Comparison of ENCODE assay signal across 1 cellular context in the genomic region with DNA sequence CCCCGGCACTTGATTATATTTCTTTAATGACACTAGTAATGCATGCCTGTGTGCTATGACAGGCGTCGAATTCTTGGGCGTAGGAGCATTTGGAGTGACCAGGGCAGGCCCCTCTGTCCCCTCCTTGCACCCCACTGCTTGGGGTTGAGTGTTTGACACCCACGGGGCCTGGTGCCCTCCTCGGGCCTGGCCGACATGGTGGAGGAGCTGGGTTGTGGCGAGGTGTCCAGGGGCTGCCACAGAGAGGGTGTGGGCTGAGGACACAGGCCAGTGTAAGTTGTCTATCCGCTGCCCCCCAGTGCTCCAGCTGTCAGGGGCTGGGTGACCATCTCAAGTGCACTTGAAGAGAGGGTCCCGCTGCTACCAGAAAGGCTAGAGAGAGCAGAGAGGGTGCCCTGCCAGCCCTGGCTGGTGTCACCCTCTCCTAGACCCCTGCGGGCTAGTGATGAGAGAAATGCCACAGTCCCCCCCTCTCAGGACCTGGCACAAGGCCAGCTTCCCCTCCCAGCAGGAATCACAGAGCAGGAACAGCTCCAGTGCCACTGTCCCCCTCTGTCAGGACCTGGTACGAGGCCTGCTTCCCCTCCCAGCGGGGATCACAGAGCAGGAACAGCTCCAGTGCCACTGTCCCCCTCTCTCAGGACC.
TF ChIP-seq lines count a peak whose summit lies in the region.

No MANE protein-coding gene starts in this region.

TF ChIP-seq in GM12878, 131 proteins besides CTCF, POLR2A, EP300 and RAD21:
- TF ChIP-seq ZNF622 (IDR thresholded peaks at IDR 0.05) (no peak), TARDBP (IDR thresholded peaks at IDR 0.05; ENCODE audit: borderline replicate concordance) (no peak), POU2F2 (IDR thresholded peaks at IDR 0.05; ENCODE audit: borderline replicate concordance, low read depth, low read length) (no peak), TBL1XR1 (IDR thresholded peaks at IDR 0.05; ENCODE audit: low read depth, low read length) (no peak), MYB (IDR thresholded peaks at IDR 0.05; ENCODE audit: borderline replicate concordance, low read depth, low read length) (no peak), KDM1A (IDR thresholded peaks at IDR 0.05; ENCODE audit: borderline replicate concordance) (no peak)
- TF ChIP-seq, protein P1, sequence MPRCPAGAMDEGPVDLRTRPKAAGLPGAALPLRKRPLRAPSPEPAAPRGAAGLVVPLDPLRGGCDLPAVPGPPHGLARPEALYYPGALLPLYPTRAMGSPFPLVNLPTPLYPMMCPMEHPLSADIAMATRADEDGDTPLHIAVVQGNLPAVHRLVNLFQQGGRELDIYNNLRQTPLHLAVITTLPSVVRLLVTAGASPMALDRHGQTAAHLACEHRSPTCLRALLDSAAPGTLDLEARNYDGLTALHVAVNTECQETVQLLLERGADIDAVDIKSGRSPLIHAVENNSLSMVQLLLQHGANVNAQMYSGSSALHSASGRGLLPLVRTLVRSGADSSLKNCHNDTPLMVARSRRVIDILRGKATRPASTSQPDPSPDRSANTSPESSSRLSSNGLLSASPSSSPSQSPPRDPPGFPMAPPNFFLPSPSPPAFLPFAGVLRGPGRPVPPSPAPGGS (IDR thresholded peaks at IDR 0.05; ENCODE audit: borderline replicate concordance, insufficient read depth, low read depth, low read length, poor library complexity, severe bottlenecking), result no peak
- TF ChIP-seq, protein P2, sequence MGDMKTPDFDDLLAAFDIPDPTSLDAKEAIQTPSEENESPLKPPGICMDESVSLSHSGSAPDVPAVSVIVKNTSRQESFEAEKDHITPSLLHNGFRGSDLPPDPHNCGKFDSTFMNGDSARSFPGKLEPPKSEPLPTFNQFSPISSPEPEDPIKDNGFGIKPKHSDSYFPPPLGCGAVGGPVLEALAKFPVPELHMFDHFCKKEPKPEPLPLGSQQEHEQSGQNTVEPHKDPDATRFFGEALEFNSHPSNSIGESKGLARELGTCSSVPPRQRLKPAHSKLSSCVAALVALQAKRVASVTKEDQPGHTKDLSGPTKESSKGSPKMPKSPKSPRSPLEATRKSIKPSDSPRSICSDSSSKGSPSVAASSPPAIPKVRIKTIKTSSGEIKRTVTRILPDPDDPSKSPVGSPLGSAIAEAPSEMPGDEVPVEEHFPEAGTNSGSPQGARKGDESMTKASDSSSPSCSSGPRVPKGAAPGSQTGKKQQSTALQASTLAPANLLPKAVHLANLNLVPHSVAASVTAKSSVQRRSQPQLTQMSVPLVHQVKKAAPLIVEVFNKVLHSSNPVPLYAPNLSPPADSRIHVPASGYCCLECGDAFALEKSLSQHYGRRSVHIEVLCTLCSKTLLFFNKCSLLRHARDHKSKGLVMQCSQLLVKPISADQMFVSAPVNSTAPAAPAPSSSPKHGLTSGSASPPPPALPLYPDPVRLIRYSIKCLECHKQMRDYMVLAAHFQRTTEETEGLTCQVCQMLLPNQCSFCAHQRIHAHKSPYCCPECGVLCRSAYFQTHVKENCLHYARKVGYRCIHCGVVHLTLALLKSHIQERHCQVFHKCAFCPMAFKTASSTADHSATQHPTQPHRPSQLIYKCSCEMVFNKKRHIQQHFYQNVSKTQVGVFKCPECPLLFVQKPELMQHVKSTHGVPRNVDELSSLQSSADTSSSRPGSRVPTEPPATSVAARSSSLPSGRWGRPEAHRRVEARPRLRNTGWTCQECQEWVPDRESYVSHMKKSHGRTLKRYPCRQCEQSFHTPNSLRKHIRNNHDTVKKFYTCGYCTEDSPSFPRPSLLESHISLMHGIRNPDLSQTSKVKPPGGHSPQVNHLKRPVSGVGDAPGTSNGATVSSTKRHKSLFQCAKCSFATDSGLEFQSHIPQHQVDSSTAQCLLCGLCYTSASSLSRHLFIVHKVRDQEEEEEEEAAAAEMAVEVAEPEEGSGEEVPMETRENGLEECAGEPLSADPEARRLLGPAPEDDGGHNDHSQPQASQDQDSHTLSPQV (IDR thresholded peaks at IDR 0.05), result no peak
TF ChIP-seq in GM12878: peak in this region for 0.
